ENCODE assay signal across 8 cellular contexts in genomic region chr16:90077757-90078593, GRCh38. TPM values are rescaled to one million over a fixed set of nuclear protein-coding genes. Genes with fewer than 3 reads are reported as not detected.
A peak's percentile ranks its signal among the peaks of the same experiment; 100 is the strongest.
DNase-seq lines count a peak whose midpoint lies in the region; ATAC-seq and TF ChIP-seq lines count a peak whose summit lies in the region.

No MANE protein-coding gene starts in this region.

- H3K4me1 Mint-ChIP-seq in activated B cell treated with CpG ODN at 0.5 μM for 24 hours, result peaks cover 20% of the 10 kb centered on the region
- H3K4me1 Mint-ChIP-seq in nephron progenitor cell, result peaks cover 22% of the 10 kb centered on the region

- H3K9me3 Mint-ChIP-seq in activated B cell treated with CpG ODN at 0.5 μM for 24 hours (no peaks in the 10 kb centered on the region), nephron progenitor cell (peaks cover 21% of the 10 kb centered on the region)

- POLR2A ChIA-PET in activated B cell treated with CpG ODN at 0.5 μM for 24 hours (lab: Charles Lee), result no interaction called here

- peak overlapping the region; percentile 75 for H3K27ac Mint-ChIP-seq in activated B cell treated with CpG ODN at 0.5 μM for 24 hours
- no peak overlapping the region for H3K27ac Mint-ChIP-seq in nephron progenitor cell

- H3K4me3 ChIP-seq in HAP-1 (peak overlapping the region; percentile 20), fibroblast of lung (replicated peaks in 1 of 4; ENCODE audit: control extremely low read depth in 1 of 4, insufficient read depth in 1 of 4, low read depth in 3 of 4, low read length in 4 of 4) (peak overlapping the region in 2 of 4 experiments; percentile 42 to 46)

- no peaks in the 10 kb centered on the region for H4K20me1 ChIP-seq in fibroblast of lung (ENCODE audit: control insufficient read depth, extremely low read depth, insufficient read depth, low read length)

- TF ChIP-seq CTCF in activated B cell treated with CpG ODN at 0.5 μM for 24 hours (IDR thresholded peaks at IDR 0.05), result no peak
- no peak for TF ChIP-seq CTCF in fibroblast of lung (conservative IDR thresholded peaks at IDR 0.05 in 1 of 2, IDR thresholded peaks at IDR 0.05 in 1 of 2; ENCODE audit: low read depth in 1 of 2, low read length in 2 of 2)
- no peak for TF ChIP-seq CTCF in nephron progenitor cell (IDR thresholded peaks at IDR 0.05)

- H3K9me3 ChIP-seq in HAP-1 (no peaks in the 10 kb centered on the region), fibroblast of lung (ENCODE audit: control insufficient read depth, insufficient read depth, low read depth, low read length) (no peaks in the 10 kb centered on the region)

- H2AFZ ChIP-seq in fibroblast of lung (ENCODE audit: low read length), result peak overlapping the region; percentile 49

- in situ Hi-C loops in HAP-1 (cut with MboI; ENCODE audit: low sequenced_read_pairs), result no loop called here

- H3K4me3 Mint-ChIP-seq in activated B cell treated with CpG ODN at 0.5 μM for 24 hours (peak overlapping the region; percentile 83), nephron progenitor cell (peak overlapping the region; percentile 84)

- H3K27me3 ChIP-seq in HAP-1 (ENCODE audit: low read depth) (no peaks in the 10 kb centered on the region), fibroblast of lung (ENCODE audit: control insufficient read depth, insufficient read depth, low read length) (peaks cover 2% of the 10 kb centered on the region)

- H3K36me3 ChIP-seq in HAP-1 (replicated peaks) (no peaks in the 10 kb centered on the region), fibroblast of lung (ENCODE audit: control insufficient read depth, insufficient read depth, low read length) (no peaks in the 10 kb centered on the region)

- H3K4me1 ChIP-seq in HAP-1 (peaks cover 7% of the 10 kb centered on the region), fibroblast of lung (ENCODE audit: control insufficient read depth, extremely low read depth, insufficient read depth, low read length) (no peaks in the 10 kb centered on the region)

- H3K36me3 Mint-ChIP-seq in activated B cell treated with CpG ODN at 0.5 μM for 24 hours (ENCODE audit: low read depth) (peaks cover 6% of the 10 kb centered on the region), nephron progenitor cell (ENCODE audit: low read depth) (no peaks in the 10 kb centered on the region)

- H3K9ac ChIP-seq in fibroblast of lung (ENCODE audit: insufficient read depth, low read length), result no peak overlapping the region

- CTCF ChIA-PET in activated B cell treated with CpG ODN at 0.5 μM for 24 hours (lab: Charles Lee), result no interaction called here

- H3K27ac ChIP-seq in fibroblast of lung (ENCODE audit: insufficient read depth, low read length), result no peak overlapping the region

- intact Hi-C loops in activated B cell treated with CpG ODN at 0.5 μM for 24 hours (cut with micrococcal nuclease), result no loop called here

- peak; percentile 45 for DNase-seq in activated CD4-positive, alpha-beta T cell treated with anti-CD3 and anti-CD28 coated beads for 48 hours
- no peak for DNase-seq in activated CD4-positive, alpha-beta T cell treated with anti-CD3 and anti-CD28 coated beads for 1 hour
- DNase-seq in HAP-1 (ENCODE audit: low spot score in 2 of 2) (no peak), MV-4-11 (lab: John Stamatoyannopoulos, UW) (peak; percentile 76), activated B cell treated with CpG ODN at 0.5 μM for 24 hours (no peak), fibroblast of lung (ENCODE audit: low read depth in 2 of 2) (peak; percentile 42), nephron progenitor cell (peak; percentile 5), NCI-H1436 (lab: John Stamatoyannopoulos, UW) (no peak)

- no peaks in the 10 kb centered on the region for H3K79me2 ChIP-seq in fibroblast of lung (ENCODE audit: control insufficient read depth, insufficient read depth, low read length)

- ATAC-seq in activated B cell treated with CpG ODN at 0.5 μM for 24 hours (ENCODE audit: low read depth), result peak; percentile 65

- H3K4me2 ChIP-seq in fibroblast of lung (ENCODE audit: extremely low read depth, insufficient read depth, low read length), result peak overlapping the region; percentile 64

- peaks cover 28% of the 10 kb centered on the region for H3K27me3 Mint-ChIP-seq in activated B cell treated with CpG ODN at 0.5 μM for 24 hours
- H3K27me3 Mint-ChIP-seq in nephron progenitor cell (ENCODE audit: low read depth, poor library complexity), result peaks cover 85% of the 10 kb centered on the region

RNA-seq across cellular contexts. Expression of gene PRDM7, which starts 0.8 kb away (rescaled TPM):
- total RNA-seq in activated B cell treated with CpG ODN at 0.5 μM for 24 hours (not detected in 2 replicates), fibroblast of lung (not detected in 2 replicates)
- polyA plus RNA-seq in fibroblast of lung, result not detected in 2 replicates
- not detected in 2 replicates for polyA plus RNA-seq in fibroblast of lung (2012)
- polyA minus RNA-seq in fibroblast of lung (ENCODE audit: low replicate concordance), result not detected in 2 replicates

RNA-seq across cellular contexts. Expression of gene DBNDD1, which starts 58.7 kb away (rescaled TPM):
- total RNA-seq in activated B cell treated with CpG ODN at 0.5 μM for 24 hours (0.32 and 0.47 TPM in 2 replicates), fibroblast of lung (1.3 and 3.6 TPM in 2 replicates)
- 2.1 and 7.4 TPM in 2 replicates for polyA plus RNA-seq in fibroblast of lung
- polyA plus RNA-seq in fibroblast of lung (2012), result 2.8 and 11.0 TPM in 2 replicates
- polyA minus RNA-seq in fibroblast of lung (ENCODE audit: low replicate concordance), result 1.5 and 8.2 TPM in 2 replicates

Comparison
In these comparisons a context has a peak if more than half of its experiments do, and no peak if none do; other contexts are left out.
1. DNase-seq: peak in activated CD4-positive, alpha-beta T cell treated with anti-CD3 and anti-CD28 coated beads for 48 hours (single experiment), MV-4-11 (single experiment), fibroblast of lung (2 of 2) and nephron progenitor cell (single experiment); none in activated CD4-positive, alpha-beta T cell treated with anti-CD3 and anti-CD28 coated beads for 1 hour (single experiment), HAP-1 (0 of 2), activated B cell treated with CpG ODN at 0.5 μM for 24 hours (single experiment) and NCI-H1436 (single experiment).